Comparison of ENCODE assay signal across 8 cellular contexts in the genomic region with DNA sequence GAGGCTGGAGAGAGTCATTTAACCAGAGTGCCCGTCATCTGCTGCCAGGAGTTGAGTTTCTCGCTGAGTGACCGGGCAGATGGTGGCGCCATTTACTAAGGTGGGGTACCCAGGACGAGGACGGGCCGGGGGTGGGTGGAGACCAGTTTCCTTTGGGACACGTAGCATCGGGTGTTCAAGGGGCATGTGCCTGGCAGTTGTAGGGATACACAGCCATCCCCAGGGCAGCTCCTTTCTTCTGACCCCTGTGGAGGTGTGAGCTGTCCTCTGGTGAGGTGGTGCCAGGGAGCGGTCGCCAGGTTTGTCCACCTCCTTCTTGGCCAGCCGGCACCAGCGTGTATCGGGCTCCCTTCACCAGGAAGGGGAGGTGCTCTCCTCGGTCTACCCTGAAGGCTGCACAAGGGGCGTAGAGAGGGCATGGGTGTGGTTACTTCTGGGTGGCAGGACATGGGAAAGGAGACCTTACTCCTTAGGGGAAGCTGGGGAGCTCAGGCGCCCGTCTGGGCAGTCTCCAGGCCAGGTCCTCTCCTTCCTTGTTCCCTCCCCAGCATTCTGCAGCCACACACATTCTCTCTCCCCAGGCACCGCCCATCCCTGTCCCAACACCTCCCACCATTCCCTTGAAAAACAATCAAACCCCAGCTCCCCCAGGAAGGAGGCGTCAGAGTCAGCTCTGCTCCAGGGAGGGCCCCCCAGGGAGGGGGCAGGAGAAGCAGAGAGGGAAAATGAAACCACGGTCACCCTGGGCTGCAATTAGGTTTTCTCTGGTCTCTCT. TPM values are rescaled to one million over a fixed set of nuclear protein-coding genes. Genes with fewer than 3 reads are reported as not detected.
A peak's percentile ranks its signal among the peaks of the same experiment; 100 is the strongest.
DNase-seq lines count a peak whose midpoint lies in the region; ATAC-seq, FAIRE-seq and TF ChIP-seq lines count a peak whose summit lies in the region.

No MANE protein-coding gene starts in this region.

- H3K9me3 ChIP-seq in astrocyte (ENCODE audit: insufficient read depth, low read depth, low read length) (no peaks in the 10 kb centered on the region), right atrium auricular region (no peaks in the 10 kb centered on the region)

- H4K20me1 ChIP-seq in KMS-11 (ENCODE audit: insufficient read depth) = no peaks in the 10 kb centered on the region
- no peaks in the 10 kb centered on the region for H4K20me1 ChIP-seq in astrocyte (ENCODE audit: insufficient read depth, low read length)

- ATAC-seq in HG02938 (IDR thresholded peaks at IDR 0.05; ENCODE audit: unreplicated experiment) (no peak), GM19395 (IDR thresholded peaks at IDR 0.05; ENCODE audit: unreplicated experiment) (no peak)

- no peaks in the 10 kb centered on the region for H3K9me3 Mint-ChIP-seq in astrocyte (ENCODE audit: unreplicated experiment)

- H3K4me3 Mint-ChIP-seq in astrocyte (ENCODE audit: unreplicated experiment) = peak overlapping the region; percentile 73

- H3K4me1 Mint-ChIP-seq in astrocyte (ENCODE audit: low read depth, unreplicated experiment) = peaks cover 20% of the 10 kb centered on the region

- H2AFZ ChIP-seq in KMS-11 (ENCODE audit: low read depth) (peak overlapping the region; percentile 86), astrocyte (ENCODE audit: low read depth, low read length) (peak overlapping the region; percentile 93)

- H3K36me3 Mint-ChIP-seq in astrocyte (ENCODE audit: low read depth, unreplicated experiment) = no peaks in the 10 kb centered on the region

- peak overlapping the region; percentile 77 for H3K9ac ChIP-seq in KMS-11
- H3K9ac ChIP-seq in astrocyte (ENCODE audit: low read length) = peak overlapping the region; percentile 86

- H3K4me2 ChIP-seq in KMS-11 = peak overlapping the region; percentile 62
- H3K4me2 ChIP-seq in astrocyte (ENCODE audit: low read length) = peak overlapping the region; percentile 95

- H3K4me3 ChIP-seq in KMS-11 (IDR thresholded peaks at IDR 0.05; ENCODE audit: insufficient read depth, low read depth, low read length) (no peak overlapping the region), astrocyte (ENCODE audit: insufficient read depth, low read depth, low read length) (peak overlapping the region; percentile 71), right atrium auricular region (peak overlapping the region; percentile 47 to 62)

- no peaks in the 10 kb centered on the region for H3K79me2 ChIP-seq in KMS-11 (ENCODE audit: insufficient read depth, low read depth)
- no peaks in the 10 kb centered on the region for H3K79me2 ChIP-seq in astrocyte (ENCODE audit: insufficient read depth, low read length)

- peaks cover 2% of the 10 kb centered on the region for H3K27me3 Mint-ChIP-seq in astrocyte (ENCODE audit: low read depth, unreplicated experiment)

- peak overlapping the region; percentile 90 for H3K27ac Mint-ChIP-seq in astrocyte (ENCODE audit: unreplicated experiment)

- H3K4me1 ChIP-seq in KMS-11 (ENCODE audit: low read depth, poor library complexity, severe bottlenecking) = peaks cover 22% of the 10 kb centered on the region
- H3K4me1 ChIP-seq in astrocyte (ENCODE audit: insufficient read depth, low read length) = peaks cover 21% of the 10 kb centered on the region
- H3K4me1 ChIP-seq in right atrium auricular region = peaks cover 0 to 27% of the 10 kb centered on the region in 2 donors

- TF ChIP-seq CTCF in KMS-11 (conservative IDR thresholded peaks at IDR 0.05; ENCODE audit: low read depth, low read length) = peak; percentile 43
- peak; percentile 42 for TF ChIP-seq CTCF in astrocyte (IDR thresholded peaks at IDR 0.05; ENCODE audit: insufficient read depth, low read depth, low read length)
- peak; percentile 52 to 80 for TF ChIP-seq CTCF in right atrium auricular region (IDR thresholded peaks at IDR 0.05)

- peak overlapping the region; percentile 47 for H3K27ac ChIP-seq in KMS-11
- H3K27ac ChIP-seq in astrocyte (ENCODE audit: low read depth, low read length) = peak overlapping the region; percentile 90
- H3K27ac ChIP-seq in right atrium auricular region = peak overlapping the region; percentile 80 to 83

- H3K36me3 ChIP-seq in KMS-11 (ENCODE audit: insufficient read depth) = no peaks in the 10 kb centered on the region
- no peaks in the 10 kb centered on the region for H3K36me3 ChIP-seq in astrocyte (ENCODE audit: insufficient read depth, low read length)
- no peaks in the 10 kb centered on the region for H3K36me3 ChIP-seq in right atrium auricular region

- H3K27me3 ChIP-seq in KMS-11 (ENCODE audit: insufficient read depth, low read depth) (no peaks in the 10 kb centered on the region), astrocyte (ENCODE audit: insufficient read depth, low read length) (no peaks in the 10 kb centered on the region), right atrium auricular region (no peaks in the 10 kb centered on the region)

- DNase-seq in DMS153 (lab: John Stamatoyannopoulos, UW) (peak; percentile 60), SW 1271 (lab: John Stamatoyannopoulos, UW) (peak; percentile 75 to 85), astrocyte (ENCODE audit: low read depth) (peak; percentile 80), right atrium auricular region (ENCODE audit: low spot score) (peak; percentile 90), renal cortical epithelial cell (ENCODE audit: low read depth) (peak; percentile 92)

- peak; percentile 55 for FAIRE-seq in astrocyte (lab: Jason Lieb, UNC)

RNA-seq across cellular contexts. Expression of gene MB, which starts 10.3 kb away (rescaled TPM):
- total RNA-seq in astrocyte (not detected in 2 replicates), right atrium auricular region (1,000 to 10,000 TPM; 6,650 to 9,762 TPM), renal cortical epithelial cell (not detected in 2 replicates)

RNA-seq across cellular contexts. Expression of gene APOL6, which starts 20.8 kb away (rescaled TPM):
- total RNA-seq in astrocyte (5.9 and 7.6 TPM in 2 replicates), right atrium auricular region (1 to 10 TPM; 7.5 to 8.5 TPM), renal cortical epithelial cell (22.1 and 37.9 TPM in 2 replicates)

Comparison
In these comparisons a context has a peak if more than half of its experiments do, and no peak if none do; other contexts are left out.
1. RNA of gene MB, which starts 10.3 kb away (total RNA-seq): 6,650 to 9,762 TPM in right atrium auricular region; not detected in astrocyte and not detected in renal cortical epithelial cell; every median in the first group is over 1,000 times any median in the second.
2. Peak in every context shown above with its lines, with median percentiles within 50 percentile points of each other: DNase-seq, H3K27ac ChIP-seq and CTCF ChIP-seq.